ENCODE assay signal across 8 cellular contexts in the genomic region with DNA sequence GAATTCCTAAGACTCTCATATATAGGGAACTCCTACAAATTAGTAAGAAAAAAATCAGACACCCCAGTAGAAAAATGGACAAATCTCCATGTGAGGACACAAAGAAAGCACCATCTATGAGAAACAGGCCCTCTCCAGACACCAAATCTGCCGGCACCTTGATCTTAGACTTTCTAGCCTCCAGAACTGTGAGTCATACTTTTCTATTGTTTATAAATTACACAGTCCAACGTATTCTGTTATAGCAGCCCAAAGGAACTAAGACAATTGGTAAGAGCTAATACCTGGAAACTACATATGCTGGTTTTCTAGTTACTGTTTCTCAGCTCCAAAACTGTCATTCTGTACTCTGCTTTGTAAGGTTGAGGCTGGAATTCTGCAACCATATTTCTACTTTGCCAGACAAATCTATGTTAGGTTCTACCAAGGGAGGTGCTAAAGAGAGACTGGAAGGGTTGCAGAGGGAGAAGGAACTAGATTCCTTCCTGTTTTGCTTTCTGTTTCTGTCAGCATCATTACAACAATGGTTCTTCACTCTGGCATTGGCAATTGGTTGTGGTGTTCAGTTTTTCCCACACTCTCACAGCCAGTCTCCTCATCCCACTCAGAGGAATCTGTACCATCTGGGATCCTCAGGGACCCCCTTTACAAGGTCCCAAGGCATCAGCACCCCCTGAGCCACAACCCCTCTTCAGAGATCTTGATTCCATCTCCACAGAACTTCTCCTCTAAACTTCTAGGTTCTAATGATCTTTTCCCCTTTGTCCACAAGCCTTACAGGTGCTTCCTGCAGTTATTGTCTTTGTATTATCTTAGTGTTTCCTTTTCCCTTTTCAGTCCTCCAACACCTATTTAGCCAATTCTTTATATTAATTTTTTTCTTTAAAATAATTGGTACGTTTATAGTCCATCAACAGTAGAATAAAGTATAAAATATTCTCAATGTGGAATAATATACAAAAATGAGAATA.
DNase-seq lines count a peak whose midpoint lies in the region; ATAC-seq and TF ChIP-seq lines count a peak whose summit lies in the region.

No MANE protein-coding gene starts in this region.

- intact Hi-C loops in head of caudate nucleus (cut with DNase I) = no loop called here

- no peaks in the 10 kb centered on the region for H3K27me3 ChIP-seq in OCI-LY3 (ENCODE audit: low read depth, low read length)

- no peaks in the 10 kb centered on the region for H4K20me1 ChIP-seq in OCI-LY3 (ENCODE audit: insufficient read depth, low read length)

- H3K4me1 ChIP-seq in OCI-LY3 (ENCODE audit: low read length) = peaks cover 9% of the 10 kb centered on the region

- H3K9ac ChIP-seq in OCI-LY3 (ENCODE audit: low read length) = no peak overlapping the region

- DNase-seq in ELR (ENCODE audit: low read depth) (peak; percentile 64), germinal center (ENCODE audit: low spot score) (peak; percentile 28), head of caudate nucleus (no peak)
- DNase-seq in activated T-cell treated with anti-CD3 and anti-CD28 coated beads, Interleukin-2, amount 50 U/mL, for 48 hours = no peak
- no peak for DNase-seq in stimulated activated CD4-positive, alpha-beta T cell treated with anti-CD3 and anti-CD28 coated beads, Interleukin-4, amount 100 ng/mL, for 1 hour

- no peaks in the 10 kb centered on the region for H3K79me2 ChIP-seq in OCI-LY3 (ENCODE audit: low read length)

- peak overlapping the region; percentile 58 for H2AFZ ChIP-seq in OCI-LY3 (ENCODE audit: low read depth, low read length)

- H3K4me3 ChIP-seq in OCI-LY3 (ENCODE audit: low read length) = no peak overlapping the region

- ATAC-seq in HG02571 (IDR thresholded peaks at IDR 0.05; ENCODE audit: unreplicated experiment) (peak; percentile 67), GM21381 (IDR thresholded peaks at IDR 0.05; ENCODE audit: unreplicated experiment) (no peak)

- no peaks in the 10 kb centered on the region for H3K9me3 ChIP-seq in OCI-LY3 (ENCODE audit: insufficient read depth, low read length)

- H3K4me2 ChIP-seq in OCI-LY3 (ENCODE audit: low read length) = peak overlapping the region; percentile 31

- no peak overlapping the region for H3K27ac ChIP-seq in OCI-LY3 (ENCODE audit: low read length)

- H3K36me3 ChIP-seq in OCI-LY3 (replicated peaks; ENCODE audit: low read depth, low read length) = no peaks in the 10 kb centered on the region

- TF ChIP-seq CTCF in OCI-LY3 (IDR thresholded peaks at IDR 0.05; ENCODE audit: low read depth, low read length) = peak; percentile 26; the same call in 1 of the 2 replicates

Comparison
In these comparisons a context has a peak if more than half of its experiments do, and no peak if none do; other contexts are left out.
1. DNase-seq: peak in ELR (single experiment) and germinal center (single experiment); none in head of caudate nucleus (0 of 42), activated T-cell treated with anti-CD3 and anti-CD28 coated beads, Interleukin-2, amount 50 U/mL, for 48 hours (0 of 2) and stimulated activated CD4-positive, alpha-beta T cell treated with anti-CD3 and anti-CD28 coated beads, Interleukin-4, amount 100 ng/mL, for 1 hour (single experiment).